In genomic region chr1:119652587-119652986, GRCh38 we compare ENCODE assay signal across 25 cellular contexts.
"Had no signal": no experiment of that assay in that cellular context is flagged by ENCODE, and none has a peak within 500 bp of the region (broad histone marks: within the 10 kb centered on the region; RNA-seq: fewer than 3 reads in every experiment).

No MANE protein-coding gene starts in this region.

- FAIRE-seq: HepG2, RCC 7860 had no signal

- H3K9me3 ChIP-seq: MG63, SJSA1 had no signal

- H3K4me1 ChIP-seq: SJSA1 had no signal

- ATAC-seq: HepG2 had no signal

- DNase-seq: IMR-90, Kasumi-1, MG63, NCI-H1092, NCI-H1105 treated with DMSO at 0.1 percent for 48 hours, NCI-H1417 treated with DMSO at 0.1 percent for 48 hours, NCI-H146, NCI-H1694 treated with DMSO at 0.1 percent for 48 hours, NCI-H1930, NCI-H2081, NCI-H2107, NCI-H2227 treated with DMSO at 0.1 percent for 48 hours, NCI-H446, NCI-H510A, NCI-H524 treated with DMSO at 0.1 percent for 48 hours, NCI-H69, NCI-H774, Right ventricle myocardium superior, RPMI8226, SIG-M5 had no signal

- H3K27ac ChIP-seq: KMS-11, SJSA1, SK-N-MC had no signal

- H3K36me3 ChIP-seq: MG63 had no signal

- H3K27me3 ChIP-seq: SJSA1 had no signal

- H3K4me2 ChIP-seq: KMS-11 had no signal

- H3K4me3 ChIP-seq: MG63, SJSA1, SK-N-MC had no signal

- H3K9ac ChIP-seq: KMS-11 had no signal
